Comparison of ENCODE assay signal across 27 cellular contexts in the genomic region with DNA sequence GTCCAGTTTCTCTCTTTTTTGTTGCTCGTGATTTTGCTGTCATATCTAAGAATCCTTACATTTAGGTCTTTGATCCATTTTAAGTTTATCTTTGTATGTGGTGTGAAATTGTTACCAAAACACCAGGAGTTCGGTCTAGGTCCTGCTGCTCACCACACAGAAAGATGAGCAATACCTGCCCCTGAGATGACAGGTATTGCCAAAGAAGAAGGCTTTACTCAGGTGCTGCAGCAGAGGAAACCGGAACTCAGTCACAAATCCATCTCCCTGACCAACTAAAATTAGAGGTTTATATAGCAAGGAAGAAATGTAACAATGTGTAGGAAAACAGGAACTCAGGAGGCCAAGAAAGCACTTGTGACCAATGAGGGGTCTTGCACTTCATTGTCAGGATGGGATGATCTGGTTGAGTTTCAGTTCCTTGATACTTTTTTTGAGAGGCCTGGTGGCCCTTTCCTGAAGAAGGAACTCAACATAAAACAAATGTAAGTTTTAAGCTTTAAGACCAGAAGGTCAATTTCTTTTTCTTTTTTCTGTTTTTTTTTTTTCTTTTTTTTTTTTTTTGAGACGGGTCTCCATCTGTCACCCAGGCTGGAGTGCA. TPM values are rescaled to one million over a fixed set of nuclear protein-coding genes. Genes with fewer than 3 reads are reported as not detected.
A peak's percentile ranks its signal among the peaks of the same experiment; 100 is the strongest.
DNase-seq lines count a peak whose midpoint lies in the region; ATAC-seq, FAIRE-seq and TF ChIP-seq lines count a peak whose summit lies in the region.
"Had no signal": no experiment of that assay in that cellular context is flagged by ENCODE, and none has a peak within 500 bp of the region (broad histone marks: within the 10 kb centered on the region; RNA-seq: fewer than 3 reads in every experiment).

No MANE protein-coding gene starts in this region.

- H3K79me2 ChIP-seq in K562 (ENCODE audit: control insufficient read depth, insufficient read depth, low read length) = no peaks in the 10 kb centered on the region

- no peak for ATAC-seq in K562

- H3K27ac ChIP-seq in K562 (ENCODE audit: extremely low read depth, low read depth, low read length) = no peak overlapping the region
- H3K27ac ChIP-seq: 22Rv1, GM23248 had no signal

- in situ Hi-C loops in K562 (cut with MboI) = no loop called here
- in situ Hi-C loops in KBM-7 (cut with MboI; ENCODE audit: low pct_unique_long_range_greater_than_20kb, low sequenced_read_pairs) = no loop called here

- H3K4me2 ChIP-seq in K562 (ENCODE audit: insufficient read depth, low read length) = no peak overlapping the region

- FAIRE-seq in K562 (lab: Jason Lieb, UNC) = no peak
- FAIRE-seq: G401.6 had no signal

- POLR2A ChIA-PET in K562 (lab: Yijun Ruan, JAX) = no interaction called here

- H3K9me1 ChIP-seq in K562 (ENCODE audit: control insufficient read depth, insufficient read depth, low read length) = no peaks in the 10 kb centered on the region

- H3K9me3 ChIP-seq in K562 (replicated peaks; ENCODE audit: control insufficient read depth, insufficient read depth, low read depth, low read length) = no peaks in the 10 kb centered on the region

- TF ChIP-seq RAD21 in K562 (CRISPR knock-in tag; conservative IDR thresholded peaks at IDR 0.05 in 1 of 2, IDR thresholded peaks at IDR 0.05 in 1 of 2) = no peak

- BruUV-seq in K562 (replicated peaks; lab: Mats Ljungman, UMichigan) = no TSS peak

- H3K9ac ChIP-seq in K562 (ENCODE audit: insufficient read depth in 1 of 2, low read depth in 2 of 2, low read length in 2 of 2) = no peak overlapping the region
- H3K9ac ChIP-seq: GM23248 had no signal

- WGBS in K562 (ENCODE audit: insufficient coverage, low coverage, missing lambda C conversion rate) = 60% methylated on average over 3 of the region's 4 CpGs

- 0 out of 5 replicates have a peak, but pooled peaks cover 0 to 2% of the 10 kb centered on the region in 2 experiments for H3K4me1 ChIP-seq in K562 (replicated peaks in 1 of 2; ENCODE audit: control insufficient read depth in 2 of 2, insufficient read depth in 2 of 2, low read length in 2 of 2)

- no peak for TF ChIP-seq EP300 in K562 (IDR thresholded peaks at IDR 0.05; ENCODE audit: low read length)

- TF ChIP-seq POLR2A in K562 (conservative IDR thresholded peaks at IDR 0.05) = no peak

- H3K27me3 ChIP-seq in K562 (ENCODE audit: control insufficient read depth in 2 of 2, insufficient read depth in 2 of 2, low read length in 2 of 2) = no peaks in the 10 kb centered on the region

- DNase-seq in SIG-M5 treated with dmso at 0.1 percent for 504 hours (lab: John Stamatoyannopoulos, UW; ENCODE audit: unreplicated experiment) (peak; percentile 72), SIG-M5 (lab: John Stamatoyannopoulos, UW) (no peak), NOMO-1 (lab: John Stamatoyannopoulos, UW; ENCODE audit: unreplicated experiment in 2 of 2) (peak; percentile 33 to 46), K562 (ENCODE audit: extremely low read depth in 1 of 4, low spot score in 3 of 4) (no peak), NCI-H345 (lab: John Stamatoyannopoulos, UW) (no peak), KBM-7 (no peak), cerebellum (ENCODE audit: low spot score) (no peak), NAMALWA (ENCODE audit: low spot score) (no peak)
- DNase-seq: AML-193; CD4-positive, CD25-positive, alpha-beta regulatory T cell; COR-L47; DMS 273 treated with DMSO at 0.1 percent for 48 hours; DND-41; GM23248; HCEC 1CT; Karpas-422; NCI-H1417; NCI-H187 treated with DMSO at 0.1 percent for 48 hours; NCI-H226; NCI-H526; OCI-M1; Right ventricle myocardium superior; T-helper 1 cell had no signal

- CTCF ChIA-PET in K562 (lab: Yijun Ruan, JAX; ENCODE audit: low intra/inter-chr PET ratio) = no interaction called here

- H4K20me1 ChIP-seq in K562 (replicated peaks; ENCODE audit: control insufficient read depth, insufficient read depth, low read length) = no peaks in the 10 kb centered on the region

- intact Hi-C loops in K562 (cut with micrococcal nuclease) = no loop called here

- no peak overlapping the region for H3K4me3 ChIP-seq in K562
- H3K4me3 ChIP-seq: GM23248 had no signal

- H3K36me3 ChIP-seq in K562 (ENCODE audit: control insufficient read depth, insufficient read depth, low read length) = no peaks in the 10 kb centered on the region

- no peak for TF ChIP-seq CTCF in K562 (IDR thresholded peaks at IDR 0.05 in 2 of 3, conservative IDR thresholded peaks at IDR 0.05 in 1 of 3; ENCODE audit: insufficient read depth in 2 of 3, low read depth in 1 of 3, low read length in 3 of 3)

- H2AFZ ChIP-seq in K562 (ENCODE audit: low read depth, low read length) = no peak overlapping the region
- H2AFZ ChIP-seq: GM23248 had no signal

TF ChIP-seq in K562, 482 proteins besides CTCF, POLR2A, EP300 and RAD21:
- no peak for TF ChIP-seq SP2 (IDR thresholded peaks at IDR 0.05; ENCODE audit: extremely low read depth, low read depth, low read length, poor library complexity, severe bottlenecking)
- 0 out of 2 replicates have a peak, but pooled peaks have one; percentile 35 for TF ChIP-seq ZNF766 (CRISPR knock-in tag; conservative IDR thresholded peaks at IDR 0.05)
- no peak for TF ChIP-seq POLR2AphosphoS5 (IDR thresholded peaks at IDR 0.05; ENCODE audit: control insufficient read depth, insufficient read depth, low read depth, low read length)
- no peak for TF ChIP-seq SAP30 (IDR thresholded peaks at IDR 0.05; ENCODE audit: borderline replicate concordance, insufficient read depth, low read depth, low read length, poor library complexity, severe bottlenecking)
- peak; percentile 94 for TF ChIP-seq ZNF124 (CRISPR knock-in tag; IDR thresholded peaks at IDR 0.05)
- TF ChIP-seq ADNP (tag; IDR thresholded peaks at IDR 0.05) = no peak
- no peak for TF ChIP-seq MAFK (IDR thresholded peaks at IDR 0.05; ENCODE audit: low read length)
- TF ChIP-seq SPI1 (IDR thresholded peaks at IDR 0.05; ENCODE audit: borderline replicate concordance, low read depth, low read length) = no peak
- TF ChIP-seq MIER1 (IDR thresholded peaks at IDR 0.05; ENCODE audit: low read depth) = no peak

RNA-seq across cellular contexts. Expression of a gene that starts 16.5 kb away (rescaled TPM):
- 217 and 258 TPM in 2 replicates for total RNA-seq in K562 (2011; cell fraction: chromatin; rRNA removed; ENCODE audit: low replicate concordance)
- 89.1 and 94.5 TPM in 2 replicates for total RNA-seq in K562 (2011; cell fraction: nucleolus; rRNA removed)
- 122 and 127 TPM in 2 replicates for total RNA-seq in K562 (2011; cell fraction: nucleoplasm; rRNA removed)
- total RNA-seq in K562 (2014; rRNA removed) (24.0 and 33.0 TPM in 2 replicates), K562 (2014; rRNA removed; fragmentation: Illumina TruSeq; extraction: Trizol) (44.5 and 48.9 TPM in 2 replicates), K562 (2015; rRNA removed; fragmentation: Illumina TruSeq; extraction: Trizol) (38.0 and 38.2 TPM in 2 replicates), K562 (2021) (43.8 and 46.3 TPM in 2 replicates), cerebellum (57.9 TPM)
- polyA plus RNA-seq in K562 (2011; rRNA removed) (64.4 and 66.9 TPM in 2 replicates), K562 (2014; fragmentation: Illumina TruSeq; extraction: Trizol) (43.9 and 50.1 TPM in 2 replicates), K562 (2014; fragmentation: Nextera tagmentation; extraction: Ambion mirVana) (10 to 100 TPM; 21.5 to 21.8 TPM), K562 (2014; rRNA removed) (36.3 and 42.0 TPM in 2 replicates)
- polyA plus RNA-seq in K562 (2011; cell fraction: cytosol; rRNA removed) = 26.5 and 39.1 TPM in 2 replicates
- 77.6 and 108 TPM in 2 replicates for polyA plus RNA-seq in K562 (2011; cell fraction: nucleus; rRNA removed)
- polyA plus RNA-seq in K562 (2012) = 35.4 and 36.2 TPM in 2 replicates
- polyA minus RNA-seq in K562 (2011; rRNA and poly(A)+ RNA removed) = 128 and 129 TPM in 2 replicates
- 31.8 and 36.6 TPM in 2 replicates for polyA minus RNA-seq in K562 (2011; cell fraction: cytosol; rRNA and poly(A)+ RNA removed)
- 26.4 and 49.3 TPM in 2 replicates for polyA minus RNA-seq in K562 (2011; cell fraction: nucleus; rRNA and poly(A)+ RNA removed)

RNA-seq across cellular contexts. Expression of a gene that starts 22.7 kb away (rescaled TPM):
- total RNA-seq in K562 (2011; cell fraction: chromatin; rRNA removed; ENCODE audit: low replicate concordance) = not detected in 2 replicates
- total RNA-seq in K562 (2011; cell fraction: nucleolus; rRNA removed) = not detected in 2 replicates
- not detected in 2 replicates for total RNA-seq in K562 (2011; cell fraction: nucleoplasm; rRNA removed)
- total RNA-seq in K562 (2014; rRNA removed) (not detected in 2 replicates), K562 (2014; rRNA removed; fragmentation: Illumina TruSeq; extraction: Trizol) (not detected in 2 replicates), K562 (2015; rRNA removed; fragmentation: Illumina TruSeq; extraction: Trizol) (not detected in 2 replicates), K562 (2021) (not detected in 2 replicates), cerebellum (not detected)
- polyA plus RNA-seq in K562 (2011; rRNA removed) (not detected in 2 replicates), K562 (2014; fragmentation: Illumina TruSeq; extraction: Trizol) (not detected in 2 replicates), K562 (2014; fragmentation: Nextera tagmentation; extraction: Ambion mirVana) (not detected), K562 (2014; rRNA removed) (not detected in 2 replicates)
- polyA plus RNA-seq in K562 (2011; cell fraction: cytosol; rRNA removed) = 0.07 TPM in 1 of 2 replicates, not detected in the other
- not detected in 2 replicates for polyA plus RNA-seq in K562 (2011; cell fraction: nucleus; rRNA removed)
- polyA plus RNA-seq in K562 (2012) = not detected in 2 replicates
- not detected in 2 replicates for polyA minus RNA-seq in K562 (2011; rRNA and poly(A)+ RNA removed)
- polyA minus RNA-seq in K562 (2011; cell fraction: cytosol; rRNA and poly(A)+ RNA removed) = not detected in 2 replicates
- polyA minus RNA-seq in K562 (2011; cell fraction: nucleus; rRNA and poly(A)+ RNA removed) = not detected in 2 replicates
- total RNA-seq: CD4-positive, CD25-positive, alpha-beta regulatory T cell; GM23248; HT-29; MCF 10A; Right ventricle myocardium superior had no signal
- polyA plus RNA-seq: CD4-positive, CD25-positive, alpha-beta regulatory T cell; GM23248 had no signal

RNA-seq across cellular contexts. Expression of a gene that starts 33.3 kb away (rescaled TPM):
- 58.0 and 102 TPM in 2 replicates for total RNA-seq in K562 (2011; cell fraction: chromatin; rRNA removed; ENCODE audit: low replicate concordance)
- 29.4 and 37.9 TPM in 2 replicates for total RNA-seq in K562 (2011; cell fraction: nucleolus; rRNA removed)
- 63.1 and 95.9 TPM in 2 replicates for total RNA-seq in K562 (2011; cell fraction: nucleoplasm; rRNA removed)
- total RNA-seq in K562 (2014; rRNA removed) = 22.9 and 26.0 TPM in 2 replicates
- total RNA-seq in K562 (2014; rRNA removed; fragmentation: Illumina TruSeq; extraction: Trizol) = 25.4 and 33.8 TPM in 2 replicates
- total RNA-seq in K562 (2015; rRNA removed; fragmentation: Illumina TruSeq; extraction: Trizol) = 24.1 and 24.5 TPM in 2 replicates
- total RNA-seq in K562 (2021) = 28.3 and 29.2 TPM in 2 replicates
- 40.2 and 41.8 TPM in 2 replicates for polyA plus RNA-seq in K562 (2011; rRNA removed)
- polyA plus RNA-seq in K562 (2011; cell fraction: cytosol; rRNA removed) = 30.1 and 33.6 TPM in 2 replicates
- 47.7 and 48.1 TPM in 2 replicates for polyA plus RNA-seq in K562 (2011; cell fraction: nucleus; rRNA removed)
- polyA plus RNA-seq in K562 (2012) = 21.9 and 35.8 TPM in 2 replicates
- 33.5 and 35.0 TPM in 2 replicates for polyA plus RNA-seq in K562 (2014; fragmentation: Illumina TruSeq; extraction: Trizol)
- polyA plus RNA-seq in K562 (2014; fragmentation: Nextera tagmentation; extraction: Ambion mirVana) = 10 to 100 TPM in 1 of 2 experiments, 1 to 10 TPM in 1; 7.4 to 19.9 TPM
- polyA plus RNA-seq in K562 (2014; rRNA removed) = 21.9 and 23.9 TPM in 2 replicates
- 64.6 and 65.9 TPM in 2 replicates for polyA minus RNA-seq in K562 (2011; rRNA and poly(A)+ RNA removed)
- polyA minus RNA-seq in K562 (2011; cell fraction: cytosol; rRNA and poly(A)+ RNA removed) = 26.5 and 27.6 TPM in 2 replicates
- polyA minus RNA-seq in K562 (2011; cell fraction: nucleus; rRNA and poly(A)+ RNA removed) = 18.3 and 34.0 TPM in 2 replicates
- total RNA-seq in cerebellum = 33.8 TPM

Comparison
In these comparisons a context has a peak if more than half of its experiments do, and no peak if none do; other contexts are left out.
1. DNase-seq: peak in SIG-M5 treated with dmso at 0.1 percent for 504 hours (single experiment) and NOMO-1 (2 of 2); none in SIG-M5 (single experiment), K562 (0 of 4), NCI-H345 (single experiment), KBM-7 (single experiment), cerebellum (single experiment) and NAMALWA (single experiment).